In genomic region chr18:76983613-76984051, GRCh38 we compare ENCODE assay signal across 12 cellular contexts.
DNase-seq lines count a peak whose midpoint lies in the region; ATAC-seq and TF ChIP-seq lines count a peak whose summit lies in the region.
"Had no signal": no experiment of that assay in that cellular context is flagged by ENCODE, and none has a peak within 500 bp of the region (broad histone marks: within the 10 kb centered on the region; RNA-seq: fewer than 3 reads in every experiment).

No MANE protein-coding gene starts in this region.

- no CpG with 5 or more reads among the region's 10 CpGs for WGBS in trophoblast cell (ENCODE audit: extremely low coverage, insufficient coverage, insufficient read length)

- no peaks in the 10 kb centered on the region for H3F3A ChIP-seq in MM.1S (ENCODE audit: insufficient read depth, low read length)

- CTCF ChIA-PET in GM10248 (lab: Yijun Ruan, JAX): interaction anchor here (0.6 to 8.2 kb wide), 53 partner anchors 8 to 228 kb away, joined by 3 to 190 read pairs (median 6); no protein-coding TSS in a partner anchor

- H3K9me3 Mint-ChIP-seq in IgD-negative memory B cell (peaks cover 0 to 8% (median 0%) of the 10 kb centered on the region in 3 donors), osteocyte (ENCODE audit: unreplicated experiment) (no peaks in the 10 kb centered on the region)
- H3K9me3 Mint-ChIP-seq in central memory CD8-positive, alpha-beta T cell: no peaks in the 10 kb centered on the region
- H3K9me3 Mint-ChIP-seq: CD4-positive, CD25-positive, alpha-beta regulatory T cell had no signal

- peaks cover 6% of the 10 kb centered on the region for H3K36me3 Mint-ChIP-seq in IgD-negative memory B cell
- H3K36me3 Mint-ChIP-seq in central memory CD8-positive, alpha-beta T cell (ENCODE audit: insufficient read depth): peaks cover 18% of the 10 kb centered on the region
- peaks cover 12% of the 10 kb centered on the region for H3K36me3 Mint-ChIP-seq in osteocyte (ENCODE audit: unreplicated experiment)

- H2BK120ac ChIP-seq in trophoblast cell (ENCODE audit: insufficient read depth, low read length, poor library complexity): no peak overlapping the region

- H3K9me2 ChIP-seq in MM.1S (replicated peaks; ENCODE audit: insufficient read depth, low read length): no peaks in the 10 kb centered on the region

- H3K18ac ChIP-seq in trophoblast cell (ENCODE audit: low read length): no peak overlapping the region

- no peak for ATAC-seq in central memory CD8-positive, alpha-beta T cell (replicated peaks; ENCODE audit: extremely low read depth, poor library complexity, severe bottlenecking)
- ATAC-seq in HG03469 (IDR thresholded peaks at IDR 0.05; ENCODE audit: unreplicated experiment): no peak

- no peak overlapping the region for H2AK5ac ChIP-seq in trophoblast cell (ENCODE audit: low read length)

- H3K4me3 ChIP-seq in WERI-Rb-1 (ENCODE audit: low read depth, low read length) (no peak overlapping the region), MM.1S (ENCODE audit: low read length) (no peak overlapping the region), trophoblast cell (ENCODE audit: low read depth, low read length) (no peak overlapping the region)
- H3K4me3 ChIP-seq: coronary artery, MG63 had no signal

- H3K14ac ChIP-seq in trophoblast cell (ENCODE audit: low read length): no peak overlapping the region

- DNase-seq in GM10248 (ENCODE audit: extremely low spot score) (no peak), osteocyte (ENCODE audit: extremely low spot score, unreplicated experiment) (peak; percentile 60), WERI-Rb-1 (no peak), MM.1S (no peak), trophoblast cell (no peak)
- DNase-seq in central memory CD8-positive, alpha-beta T cell (ENCODE audit: low spot score in 2 of 2): no peak

- H3K9ac ChIP-seq in MM.1S (ENCODE audit: low read length): no peak overlapping the region
- H3K9ac ChIP-seq in trophoblast cell (ENCODE audit: low read length): no peak overlapping the region

- H3K4me1 ChIP-seq in MM.1S (ENCODE audit: low read length): no peaks in the 10 kb centered on the region
- H3K4me1 ChIP-seq in trophoblast cell (ENCODE audit: control insufficient read depth in 1 of 2, insufficient read depth in 2 of 2, low read length in 2 of 2): no peaks in the 10 kb centered on the region

- H3K4me1 Mint-ChIP-seq in IgD-negative memory B cell: peaks cover 38 to 50% (median 40%) of the 10 kb centered on the region in 3 donors
- peaks cover 16% of the 10 kb centered on the region for H3K4me1 Mint-ChIP-seq in central memory CD8-positive, alpha-beta T cell
- peaks cover 4% of the 10 kb centered on the region for H3K4me1 Mint-ChIP-seq in osteocyte (ENCODE audit: unreplicated experiment)

- H2BK12ac ChIP-seq in trophoblast cell (ENCODE audit: low read length): no peak overlapping the region

- no peak overlapping the region for H2AFZ ChIP-seq in MM.1S (ENCODE audit: low read length)
- no peak overlapping the region for H2AFZ ChIP-seq in trophoblast cell (ENCODE audit: insufficient read depth, low read length, poor library complexity)

- peak overlapping the region in 1 of 4 donors; percentile 79 for H3K4me3 Mint-ChIP-seq in IgD-negative memory B cell
- H3K4me3 Mint-ChIP-seq in central memory CD8-positive, alpha-beta T cell: no peak overlapping the region
- H3K4me3 Mint-ChIP-seq in osteocyte (ENCODE audit: unreplicated experiment): no peak overlapping the region
- H3K4me3 Mint-ChIP-seq: CD4-positive, CD25-positive, alpha-beta regulatory T cell had no signal

- H3K79me2 ChIP-seq in MM.1S (ENCODE audit: low read length) (no peaks in the 10 kb centered on the region), trophoblast cell (ENCODE audit: control insufficient read depth, insufficient read depth, low read length, poor library complexity) (no peaks in the 10 kb centered on the region)

- H4K20me1 ChIP-seq in MM.1S (ENCODE audit: insufficient read depth, low read length): no peaks in the 10 kb centered on the region

- POLR2A ChIA-PET in GM10248 (lab: Yijun Ruan, JAX): no interaction called here

- H3K27ac Mint-ChIP-seq in IgD-negative memory B cell (peak overlapping the region; percentile 85 to 98 (median 93)), osteocyte (ENCODE audit: unreplicated experiment) (no peak overlapping the region)
- H3K27ac Mint-ChIP-seq in central memory CD8-positive, alpha-beta T cell (ENCODE audit: low read depth): peak overlapping the region; percentile 16

- H3K4ac ChIP-seq in trophoblast cell (ENCODE audit: low read depth, low read length): no peak overlapping the region

- TF ChIP-seq CTCF in GM10248 (IDR thresholded peaks at IDR 0.05; ENCODE audit: control extremely low read depth, extremely low read depth, low read depth, missing control alignments) (peak; percentile 9), osteocyte (IDR thresholded peaks at IDR 0.05) (no peak), WERI-Rb-1 (IDR thresholded peaks at IDR 0.05; ENCODE audit: low read depth, low read length) (no peak), MM.1S (IDR thresholded peaks at IDR 0.05; ENCODE audit: low read length) (no peak)

- H4K12ac ChIP-seq in trophoblast cell (ENCODE audit: low read depth, low read length): no peak overlapping the region

- no peaks in the 10 kb centered on the region for H3K36me3 ChIP-seq in WERI-Rb-1
- no peaks in the 10 kb centered on the region for H3K36me3 ChIP-seq in MM.1S (replicated peaks; ENCODE audit: insufficient read depth, low read length)
- H3K36me3 ChIP-seq in trophoblast cell (ENCODE audit: control insufficient read depth in 1 of 2, insufficient read depth in 2 of 2, low read length in 2 of 2): peaks cover 0 to 2% of the 10 kb centered on the region in 2 experiments
- H3K36me3 ChIP-seq: MG63 had no signal

- no peaks in the 10 kb centered on the region for H3K27me3 ChIP-seq in WERI-Rb-1 (ENCODE audit: insufficient read depth, low read depth, severe bottlenecking)
- no peaks in the 10 kb centered on the region for H3K27me3 ChIP-seq in MM.1S (replicated peaks; ENCODE audit: insufficient read depth, low read length)
- H3K27me3 ChIP-seq in trophoblast cell (ENCODE audit: insufficient read depth, low read length): no peaks in the 10 kb centered on the region
- H3K27me3 ChIP-seq: MG63 had no signal

- no peaks in the 10 kb centered on the region for H3K79me1 ChIP-seq in trophoblast cell (ENCODE audit: low read length)

- no peak overlapping the region for H3K23ac ChIP-seq in trophoblast cell (ENCODE audit: low read length)

- no peak overlapping the region for H4K91ac ChIP-seq in trophoblast cell (ENCODE audit: low read depth, low read length)

- H3K27ac ChIP-seq in WERI-Rb-1 (no peak overlapping the region; the same call in 1 of the 2 replicates), MM.1S (ENCODE audit: low read length) (no peak overlapping the region), trophoblast cell (ENCODE audit: low read depth, low read length) (no peak overlapping the region)
- H3K27ac ChIP-seq: coronary artery, HL-60 had no signal

- H3K4me2 ChIP-seq in MM.1S (ENCODE audit: low read depth, low read length): no peak overlapping the region
- no peak overlapping the region for H3K4me2 ChIP-seq in trophoblast cell (ENCODE audit: low read length)

- H3K27me3 Mint-ChIP-seq in IgD-negative memory B cell: peaks cover 1% of the 10 kb centered on the region
- no peaks in the 10 kb centered on the region for H3K27me3 Mint-ChIP-seq in central memory CD8-positive, alpha-beta T cell
- H3K27me3 Mint-ChIP-seq in osteocyte (ENCODE audit: unreplicated experiment): peaks cover 4% of the 10 kb centered on the region
- H3K27me3 Mint-ChIP-seq: CD4-positive, CD25-positive, alpha-beta regulatory T cell had no signal

- H4K8ac ChIP-seq in trophoblast cell (ENCODE audit: low read depth, low read length): no peak overlapping the region

- H2BK5ac ChIP-seq in trophoblast cell (ENCODE audit: low read depth, low read length, poor library complexity): no peak overlapping the region

- H3K9me3 ChIP-seq in WERI-Rb-1 (ENCODE audit: severe bottlenecking): no peaks in the 10 kb centered on the region
- H3K9me3 ChIP-seq in MM.1S (replicated peaks; ENCODE audit: insufficient read depth, low read length): no peaks in the 10 kb centered on the region
- H3K9me3 ChIP-seq in trophoblast cell (ENCODE audit: insufficient read depth, low read depth, low read length): no peaks in the 10 kb centered on the region
- H3K9me3 ChIP-seq: MG63 had no signal
